1 cellular context compared by ENCODE assay signal in the genomic region with DNA sequence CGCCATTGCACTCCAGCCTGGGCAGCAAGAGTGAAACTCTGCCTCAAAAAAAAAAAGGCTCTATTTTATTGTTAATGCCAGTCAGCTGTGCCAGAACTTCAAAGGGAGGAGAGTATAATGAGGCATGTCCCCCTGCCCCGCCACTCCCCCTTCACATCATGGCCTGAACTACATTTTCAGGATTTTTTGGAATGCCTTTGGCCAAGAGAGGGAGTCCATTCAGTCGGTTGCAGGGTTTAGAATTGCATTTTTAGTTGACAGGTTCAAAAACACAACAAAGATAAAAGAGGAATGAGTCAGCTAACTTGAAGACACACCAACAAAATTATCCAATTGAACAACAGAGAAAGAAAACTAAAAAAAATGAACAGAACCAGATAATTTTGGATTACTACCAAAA.
TF ChIP-seq lines count a peak whose summit lies in the region.

No MANE protein-coding gene starts in this region.

TF ChIP-seq in WTC11, 78 proteins besides CTCF, POLR2A, EP300 and RAD21 (continued from another document):
- TF ChIP-seq, protein P1, sequence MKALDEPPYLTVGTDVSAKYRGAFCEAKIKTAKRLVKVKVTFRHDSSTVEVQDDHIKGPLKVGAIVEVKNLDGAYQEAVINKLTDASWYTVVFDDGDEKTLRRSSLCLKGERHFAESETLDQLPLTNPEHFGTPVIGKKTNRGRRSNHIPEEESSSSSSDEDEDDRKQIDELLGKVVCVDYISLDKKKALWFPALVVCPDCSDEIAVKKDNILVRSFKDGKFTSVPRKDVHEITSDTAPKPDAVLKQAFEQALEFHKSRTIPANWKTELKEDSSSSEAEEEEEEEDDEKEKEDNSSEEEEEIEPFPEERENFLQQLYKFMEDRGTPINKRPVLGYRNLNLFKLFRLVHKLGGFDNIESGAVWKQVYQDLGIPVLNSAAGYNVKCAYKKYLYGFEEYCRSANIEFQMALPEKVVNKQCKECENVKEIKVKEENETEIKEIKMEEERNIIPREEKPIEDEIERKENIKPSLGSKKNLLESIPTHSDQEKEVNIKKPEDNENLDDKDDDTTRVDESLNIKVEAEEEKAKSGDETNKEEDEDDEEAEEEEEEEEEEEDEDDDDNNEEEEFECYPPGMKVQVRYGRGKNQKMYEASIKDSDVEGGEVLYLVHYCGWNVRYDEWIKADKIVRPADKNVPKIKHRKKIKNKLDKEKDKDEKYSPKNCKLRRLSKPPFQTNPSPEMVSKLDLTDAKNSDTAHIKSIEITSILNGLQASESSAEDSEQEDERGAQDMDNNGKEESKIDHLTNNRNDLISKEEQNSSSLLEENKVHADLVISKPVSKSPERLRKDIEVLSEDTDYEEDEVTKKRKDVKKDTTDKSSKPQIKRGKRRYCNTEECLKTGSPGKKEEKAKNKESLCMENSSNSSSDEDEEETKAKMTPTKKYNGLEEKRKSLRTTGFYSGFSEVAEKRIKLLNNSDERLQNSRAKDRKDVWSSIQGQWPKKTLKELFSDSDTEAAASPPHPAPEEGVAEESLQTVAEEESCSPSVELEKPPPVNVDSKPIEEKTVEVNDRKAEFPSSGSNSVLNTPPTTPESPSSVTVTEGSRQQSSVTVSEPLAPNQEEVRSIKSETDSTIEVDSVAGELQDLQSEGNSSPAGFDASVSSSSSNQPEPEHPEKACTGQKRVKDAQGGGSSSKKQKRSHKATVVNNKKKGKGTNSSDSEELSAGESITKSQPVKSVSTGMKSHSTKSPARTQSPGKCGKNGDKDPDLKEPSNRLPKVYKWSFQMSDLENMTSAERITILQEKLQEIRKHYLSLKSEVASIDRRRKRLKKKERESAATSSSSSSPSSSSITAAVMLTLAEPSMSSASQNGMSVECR (CRISPR knock-in tag; IDR thresholded peaks at IDR 0.05; ENCODE audit: borderline replicate concordance): no peak
